In genomic region chr5:111983459-111983858, GRCh38 we compare ENCODE assay signal across 20 cellular contexts.
DNase-seq lines count a peak whose midpoint lies in the region; ATAC-seq, FAIRE-seq and TF ChIP-seq lines count a peak whose summit lies in the region.
"Had no signal": no experiment of that assay in that cellular context is flagged by ENCODE, and none has a peak within 500 bp of the region (broad histone marks: within the 10 kb centered on the region; RNA-seq: fewer than 3 reads in every experiment).

No MANE protein-coding gene starts in this region.

- H3K4me1 ChIP-seq in left ventricle myocardium inferior (peaks cover 14% of the 10 kb centered on the region), heart right ventricle (peaks cover 0 to 23% (median 11%) of the 10 kb centered on the region in 9 donors)
- H3K4me1 ChIP-seq: SJCRH30 had no signal

- POLR2A ChIA-PET in activated CD4-positive, alpha-beta memory T cell treated with anti-CD3 and anti-CD28 coated beads for 36 hours (lab: Charles Lee), result no interaction called here

- no peaks in the 10 kb centered on the region for H3K27me3 Mint-ChIP-seq in activated CD4-positive, alpha-beta memory T cell treated with anti-CD3 and anti-CD28 coated beads for 36 hours
- no peaks in the 10 kb centered on the region for H3K27me3 Mint-ChIP-seq in activated T-helper 2 cell treated with anti-CD3 and anti-CD28 coated beads, Interferon-gamma antibody, Interleukin-2, Interleukin-4, amounts not matched to agents 10 μg/mL and 5 μg/mL and 100 μg/mL, durations not matched to agents 14 hours and 24 hours and 36 hours (ENCODE audit: low read depth)
- H3K27me3 Mint-ChIP-seq: IgD-negative memory B cell had no signal

- no peaks in the 10 kb centered on the region for H3K36me3 Mint-ChIP-seq in activated CD4-positive, alpha-beta memory T cell treated with anti-CD3 and anti-CD28 coated beads for 36 hours
- H3K36me3 Mint-ChIP-seq in activated T-helper 2 cell treated with anti-CD3 and anti-CD28 coated beads, Interferon-gamma antibody, Interleukin-2, Interleukin-4, amounts not matched to agents 10 μg/mL and 5 μg/mL and 100 μg/mL, durations not matched to agents 14 hours and 24 hours and 36 hours (ENCODE audit: low read depth), result no peaks in the 10 kb centered on the region
- H3K36me3 Mint-ChIP-seq: CD14-positive monocyte, IgD-negative memory B cell had no signal

- H3K4me1 Mint-ChIP-seq in activated CD4-positive, alpha-beta memory T cell treated with anti-CD3 and anti-CD28 coated beads for 36 hours (ENCODE audit: low read depth), result no peaks in the 10 kb centered on the region
- no peaks in the 10 kb centered on the region for H3K4me1 Mint-ChIP-seq in activated T-helper 2 cell treated with anti-CD3 and anti-CD28 coated beads, Interferon-gamma antibody, Interleukin-2, Interleukin-4, amounts not matched to agents 10 μg/mL and 5 μg/mL and 100 μg/mL, durations not matched to agents 14 hours and 24 hours and 36 hours (ENCODE audit: low read depth)
- H3K4me1 Mint-ChIP-seq: H9, IgD-negative memory B cell had no signal

- no peak for DNase-seq in left ventricle myocardium inferior
- no peak for DNase-seq in heart right ventricle
- DNase-seq in glomerular visceral epithelial cell (ENCODE audit: extremely low spot score), result peak; percentile 11
- no peak for DNase-seq in NK-92 treated with Interleukin-12 subunit alpha and Interleukin-12 subunit beta, amount 100 ng/mL, for 24 hours (lab: John Stamatoyannopoulos, UW)
- DNase-seq in HTR-8/SVneo (ENCODE audit: insufficient read length, low spot score), result no peak
- no peak for DNase-seq in activated CD4-positive, alpha-beta memory T cell treated with anti-CD3 and anti-CD28 coated beads for 36 hours
- DNase-seq in activated T-helper 2 cell treated with anti-CD3 and anti-CD28 coated beads, Interferon-gamma antibody, Interleukin-2, Interleukin-4, amounts not matched to agents 10 μg/mL and 5 μg/mL and 100 μg/mL, durations not matched to agents 14 hours and 24 hours and 36 hours (ENCODE audit: low spot score), result no peak
- DNase-seq: DND-41, H9, Karpas-422, MM.1S, NCI-H1092, NCI-H146, NCI-H2081 had no signal

- FAIRE-seq in HTR-8/SVneo (lab: Jason Lieb, UNC), result no peak

- H3K4me3 Mint-ChIP-seq in activated CD4-positive, alpha-beta memory T cell treated with anti-CD3 and anti-CD28 coated beads for 36 hours, result no peak overlapping the region
- no peak overlapping the region for H3K4me3 Mint-ChIP-seq in activated T-helper 2 cell treated with anti-CD3 and anti-CD28 coated beads, Interferon-gamma antibody, Interleukin-2, Interleukin-4, amounts not matched to agents 10 μg/mL and 5 μg/mL and 100 μg/mL, durations not matched to agents 14 hours and 24 hours and 36 hours (ENCODE audit: low read depth)
- H3K4me3 Mint-ChIP-seq: CD14-positive monocyte, H9, IgD-negative memory B cell had no signal

- no peak for TF ChIP-seq CTCF in left ventricle myocardium inferior (IDR thresholded peaks at IDR 0.05; ENCODE audit: borderline replicate concordance)
- TF ChIP-seq CTCF in heart right ventricle (IDR thresholded peaks at IDR 0.05), result no peak

- ATAC-seq in heart right ventricle (no peak), SK-N-SH treated with all-trans-retinoic acid at 6 μM for 48 hours (no peak)

- 46 to 55% methylated on average over 1 of the region's 1 CpG for WGBS in heart right ventricle, 2 donors

- H3K9me3 Mint-ChIP-seq in activated CD4-positive, alpha-beta memory T cell treated with anti-CD3 and anti-CD28 coated beads for 36 hours, result peaks cover 3% of the 10 kb centered on the region
- H3K9me3 Mint-ChIP-seq in activated T-helper 2 cell treated with anti-CD3 and anti-CD28 coated beads, Interferon-gamma antibody, Interleukin-2, Interleukin-4, amounts not matched to agents 10 μg/mL and 5 μg/mL and 100 μg/mL, durations not matched to agents 14 hours and 24 hours and 36 hours, result no peaks in the 10 kb centered on the region

- H3K27ac ChIP-seq in left ventricle myocardium inferior (replicated peaks), result peak overlapping the region; percentile 34
- peak overlapping the region in 5 of 10 donors; percentile 2 to 45 (median 31) for H3K27ac ChIP-seq in heart right ventricle
- H3K27ac ChIP-seq: 22Rv1, HL-60, SJCRH30 had no signal

- H3K27me3 ChIP-seq in left ventricle myocardium inferior (ENCODE audit: low read depth) (no peaks in the 10 kb centered on the region), heart right ventricle (no peaks in the 10 kb centered on the region)
- H3K27me3 ChIP-seq: SJCRH30 had no signal

- H3K27ac Mint-ChIP-seq in activated CD4-positive, alpha-beta memory T cell treated with anti-CD3 and anti-CD28 coated beads for 36 hours, result no peak overlapping the region
- H3K27ac Mint-ChIP-seq in activated T-helper 2 cell treated with anti-CD3 and anti-CD28 coated beads, Interferon-gamma antibody, Interleukin-2, Interleukin-4, amounts not matched to agents 10 μg/mL and 5 μg/mL and 100 μg/mL, durations not matched to agents 14 hours and 24 hours and 36 hours, result no peak overlapping the region
- H3K27ac Mint-ChIP-seq: H9, IgD-negative memory B cell had no signal

- H3K9me3 ChIP-seq in left ventricle myocardium inferior (replicated peaks) (peaks cover 11% of the 10 kb centered on the region), heart right ventricle (peaks cover 0 to 10% (median 0%) of the 10 kb centered on the region in 11 donors)
- H3K9me3 ChIP-seq: SJCRH30 had no signal

- no peak overlapping the region for H3K4me3 ChIP-seq in left ventricle myocardium inferior
- H3K4me3 ChIP-seq in heart right ventricle, result no peak overlapping the region
- H3K4me3 ChIP-seq: SJCRH30 had no signal

- intact Hi-C loops in left ventricle myocardium inferior (cut with micrococcal nuclease), result no loop called here
- intact Hi-C loops in heart right ventricle (cut with DNase I), result loop anchor here in 1 of 10 donors (5.0 kb wide), 1 partner anchor 251 kb away; no protein-coding TSS in a partner anchor
- intact Hi-C loops in activated CD4-positive, alpha-beta memory T cell treated with anti-CD3 and anti-CD28 coated beads for 36 hours (cut with micrococcal nuclease), result no loop called here
- intact Hi-C loops in activated T-helper 2 cell treated with anti-CD3 and anti-CD28 coated beads, Interferon-gamma antibody, Interleukin-2, Interleukin-4, amounts not matched to agents 10 μg/mL and 5 μg/mL and 100 μg/mL, durations not matched to agents 14 hours and 24 hours and 36 hours (cut with micrococcal nuclease), result no loop called here

- CTCF ChIA-PET in activated CD4-positive, alpha-beta memory T cell treated with anti-CD3 and anti-CD28 coated beads for 36 hours (lab: Charles Lee), result no interaction called here

- H3K36me3 ChIP-seq in left ventricle myocardium inferior (no peaks in the 10 kb centered on the region), heart right ventricle (no peaks in the 10 kb centered on the region)
- H3K36me3 ChIP-seq: SJCRH30 had no signal

TF ChIP-seq in SK-N-SH treated with all-trans-retinoic acid at 6 μM for 48 hours, 23 proteins besides CTCF, POLR2A, EP300 and RAD21:
- TF ChIP-seq ZFP3 (CRISPR knock-in tag; IDR thresholded peaks at IDR 0.05), result peak; percentile 4; the same call in 1 of the 2 replicates
- TF ChIP-seq CSRNP3 (CRISPR knock-in tag; IDR thresholded peaks at IDR 0.05), result no peak
- peak; percentile 20; the same call in 1 of the 2 replicates for TF ChIP-seq CSDC2 (CRISPR knock-in tag; IDR thresholded peaks at IDR 0.05)
- no peak for TF ChIP-seq TSHZ2 (CRISPR knock-in tag; IDR thresholded peaks at IDR 0.05)
